In the genomic region with DNA sequence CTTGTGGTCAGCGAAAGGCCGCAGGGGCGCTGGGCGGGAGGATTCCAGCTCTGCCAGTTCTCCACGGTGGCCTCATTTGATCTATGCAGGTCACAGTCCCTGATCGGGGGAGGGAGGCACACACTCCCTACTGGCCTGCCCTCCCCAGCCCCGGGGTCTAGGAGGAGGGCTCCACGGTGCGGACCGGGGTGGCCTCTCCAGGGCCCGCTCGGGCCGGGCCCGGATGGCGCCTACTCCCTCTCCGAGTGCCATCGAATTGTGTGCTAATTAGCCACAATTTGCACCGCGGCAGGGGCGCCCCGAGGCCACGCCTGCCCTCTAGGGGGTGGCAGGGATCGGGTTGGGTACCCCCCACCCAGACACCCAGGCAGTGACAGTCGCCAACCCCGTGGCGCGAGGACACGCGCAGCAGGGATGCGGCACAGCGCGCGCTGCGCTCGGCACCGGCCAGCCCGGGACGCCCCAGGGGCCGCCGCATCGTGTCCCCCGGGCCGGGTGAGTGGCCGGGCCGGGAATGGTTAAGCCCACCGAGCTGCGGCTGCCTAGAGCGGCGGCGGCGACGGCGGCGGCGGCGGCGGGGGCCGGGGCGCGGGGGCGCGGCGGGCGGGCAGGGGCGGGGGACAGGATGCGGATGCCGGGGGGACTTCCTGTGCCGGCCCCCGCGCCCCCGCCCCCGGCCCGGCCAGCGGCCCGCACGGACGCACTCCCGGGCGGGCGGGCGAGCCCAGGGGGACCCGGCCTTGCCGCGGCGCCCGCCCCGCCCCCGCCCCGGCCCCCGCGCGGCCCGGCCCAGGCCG, we compare ENCODE assay signal across 8 cellular contexts. TPM values are rescaled to one million over a fixed set of nuclear protein-coding genes. Genes with fewer than 3 reads are reported as not detected.
DNase-seq lines count a peak whose midpoint lies in the region; ATAC-seq and TF ChIP-seq lines count a peak whose summit lies in the region.

TSS of gene ZNF853 (plus strand) at position 670 of the 797 bp plus-strand sequence. CDS start 565 bp downstream, outside the sequence.

- ATAC-seq in GM21515 (IDR thresholded peaks at IDR 0.05; ENCODE audit: unreplicated experiment): no peak

- CTCF ChIA-PET in CD8-positive, alpha-beta memory T cell (lab: Charles Lee): no interaction called here
- CTCF ChIA-PET in PC-9 (lab: Charles Lee): no interaction called here

- peaks cover 14 to 40% (median 20%) of the 10 kb centered on the region in 3 donors for H3K4me1 Mint-ChIP-seq in CD8-positive, alpha-beta memory T cell

- no peak within 1 kb of the TSS for H3K9ac ChIP-seq in Karpas-422 (ENCODE audit: low read length)

- peaks cover 8% of the 10 kb centered on the region for H3K4me1 ChIP-seq in CD8-positive, alpha-beta memory T cell (ENCODE audit: insufficient read depth, low read length)
- H3K4me1 ChIP-seq in PC-9 (replicated peaks; ENCODE audit: insufficient read depth) (0 out of 2 replicates have a peak, but pooled peaks cover 14% of the 10 kb centered on the region), uterus (peaks cover 0 to 7% of the 10 kb centered on the region in 2 donors), Karpas-422 (ENCODE audit: low read length) (no peaks in the 10 kb centered on the region)
- H3K4me1 ChIP-seq in effector memory CD4-positive, alpha-beta T cell (ENCODE audit: control insufficient read depth, insufficient read depth, low read length, poor library complexity, severe bottlenecking): peaks cover 9% of the 10 kb centered on the region

- no peak for TF ChIP-seq CTCF in PC-9 (conservative IDR thresholded peaks at IDR 0.05)
- TF ChIP-seq CTCF in uterus (IDR thresholded peaks at IDR 0.05): no peak

- peaks cover 24% of the 10 kb centered on the region; the same call in 1 of the 2 replicates for H3F3A ChIP-seq in PC-9 (ENCODE audit: insufficient read depth, low read depth)

- POLR2A ChIA-PET in CD8-positive, alpha-beta memory T cell (lab: Charles Lee): interaction anchor here (1.5 kb wide), 1 partner anchor 9 kb away, joined by 3 read pairs; no protein-coding TSS in a partner anchor
- POLR2A ChIA-PET in PC-9 (lab: Charles Lee; ENCODE audit: unreplicated experiment): interaction anchor here (0.6 kb wide), 2 partner anchors 41 to 396 kb away, joined by 3 to 18 read pairs; no protein-coding TSS in a partner anchor

- H3K4me2 ChIP-seq in PC-9 (peak within 1 kb of the TSS; percentile 84), Karpas-422 (ENCODE audit: low read depth, low read length, poor library complexity, severe bottlenecking) (no peak within 1 kb of the TSS)

- H3K27me3 Mint-ChIP-seq in CD8-positive, alpha-beta memory T cell: peaks cover 0 to 4% of the 10 kb centered on the region in 2 donors

- H3K9me3 Mint-ChIP-seq in CD8-positive, alpha-beta memory T cell: no peaks in the 10 kb centered on the region

- TF ChIP-seq POLR2A in uterus (IDR thresholded peaks at IDR 0.05): no peak

- no peaks in the 10 kb centered on the region for H3K36me3 ChIP-seq in CD8-positive, alpha-beta memory T cell (ENCODE audit: insufficient read depth, low read length)
- H3K36me3 ChIP-seq in PC-9 (ENCODE audit: low read depth) (no peaks in the 10 kb centered on the region), uterus (no peaks in the 10 kb centered on the region), Karpas-422 (ENCODE audit: insufficient read depth, low read length) (no peaks in the 10 kb centered on the region)
- no peaks in the 10 kb centered on the region for H3K36me3 ChIP-seq in effector memory CD4-positive, alpha-beta T cell (ENCODE audit: control insufficient read depth, insufficient read depth, low read length)

- peak within 1 kb of the TSS; percentile 78 to 88 (median 84) for H3K4me3 Mint-ChIP-seq in CD8-positive, alpha-beta memory T cell

- H3K79me2 ChIP-seq in PC-9 (ENCODE audit: low read depth) (no peaks in the 10 kb centered on the region), Karpas-422 (ENCODE audit: low read length) (no peaks in the 10 kb centered on the region)

- H3K9me3 ChIP-seq in CD8-positive, alpha-beta memory T cell (ENCODE audit: low read length): no peaks in the 10 kb centered on the region
- H3K9me3 ChIP-seq in PC-9 (ENCODE audit: insufficient read depth, low read depth): no peaks in the 10 kb centered on the region
- no peaks in the 10 kb centered on the region for H3K9me3 ChIP-seq in effector memory CD4-positive, alpha-beta T cell (ENCODE audit: control insufficient read depth, low read length)
- no peaks in the 10 kb centered on the region for H3K9me3 ChIP-seq in uterus
- H3K9me3 ChIP-seq in Karpas-422 (ENCODE audit: low read length): no peaks in the 10 kb centered on the region

- H3K4me3 ChIP-seq in CD8-positive, alpha-beta memory T cell (ENCODE audit: low read length): peak within 1 kb of the TSS; percentile 55
- H3K4me3 ChIP-seq in PC-9 (peak within 1 kb of the TSS; percentile 83), uterus (peak within 1 kb of the TSS; percentile 67 to 81), Karpas-422 (ENCODE audit: low read length) (no peak within 1 kb of the TSS)
- H3K4me3 ChIP-seq in effector memory CD4-positive, alpha-beta T cell (ENCODE audit: insufficient read depth, low read depth, low read length, poor library complexity, severe bottlenecking): peak within 1 kb of the TSS; percentile 56

- no peaks in the 10 kb centered on the region for H4K20me1 ChIP-seq in PC-9 (ENCODE audit: insufficient read depth)
- no peaks in the 10 kb centered on the region for H4K20me1 ChIP-seq in Karpas-422 (ENCODE audit: insufficient read depth, low read depth, low read length)

- H2AFZ ChIP-seq in PC-9: peak within 1 kb of the TSS; percentile 85
- H2AFZ ChIP-seq in Karpas-422 (ENCODE audit: low read length): no peak within 1 kb of the TSS

- DNase-seq in CD8-positive, alpha-beta memory T cell: peak in 2 of 5 donors; percentile 26 to 30
- DNase-seq in PC-9 (no peak), mucosa of gallbladder (ENCODE audit: low spot score) (no peak), uterus (peak in 1 of 2 donors; percentile 44), Karpas-422 (no peak), hepatic stellate cell (ENCODE audit: low spot score) (no peak)
- DNase-seq in effector memory CD4-positive, alpha-beta T cell: no peak

- H3K9me2 ChIP-seq in PC-9 (ENCODE audit: insufficient read depth): no peaks in the 10 kb centered on the region
- no peaks in the 10 kb centered on the region for H3K9me2 ChIP-seq in Karpas-422 (replicated peaks; ENCODE audit: insufficient read depth, low read length)

- no peaks in the 10 kb centered on the region for H3K27me3 ChIP-seq in CD8-positive, alpha-beta memory T cell (ENCODE audit: insufficient read depth, low read length, poor library complexity, severe bottlenecking)
- no peaks in the 10 kb centered on the region for H3K27me3 ChIP-seq in PC-9 (ENCODE audit: insufficient read depth, low read depth)
- peaks cover 6% of the 10 kb centered on the region for H3K27me3 ChIP-seq in effector memory CD4-positive, alpha-beta T cell (replicated peaks; ENCODE audit: control insufficient read depth, insufficient read depth, low read length, poor library complexity, severe bottlenecking)
- H3K27me3 ChIP-seq in uterus: no peaks in the 10 kb centered on the region
- no peaks in the 10 kb centered on the region for H3K27me3 ChIP-seq in Karpas-422 (ENCODE audit: low read length)

- no peak within 1 kb of the TSS for H3K27ac ChIP-seq in CD8-positive, alpha-beta memory T cell (ENCODE audit: low read depth, low read length)
- H3K27ac ChIP-seq in PC-9 (no peak within 1 kb of the TSS), uterus (peak within 1 kb of the TSS; percentile 52 to 84), Karpas-422 (ENCODE audit: low read length) (no peak within 1 kb of the TSS)
- H3K27ac ChIP-seq in effector memory CD4-positive, alpha-beta T cell (ENCODE audit: insufficient read depth, low read length, poor library complexity, severe bottlenecking): no peak within 1 kb of the TSS

- BruUV-seq in PC-9 (replicated peaks; lab: Mats Ljungman, UMichigan): no TSS peak

- intact Hi-C loops in PC-9 (cut with micrococcal nuclease; ENCODE audit: unreplicated experiment) (no loop called here), uterus (cut with DNase I; ENCODE audit: low total_unique reads) (no loop called here)

- peaks cover 0 to 14% (median 3%) of the 10 kb centered on the region in 3 donors for H3K36me3 Mint-ChIP-seq in CD8-positive, alpha-beta memory T cell

- H3K27ac Mint-ChIP-seq in CD8-positive, alpha-beta memory T cell: peak within 1 kb of the TSS; percentile 42 to 96 (median 81)

RNA-seq across cellular contexts. Expression of gene ZNF853, which starts in this region (rescaled TPM):
- total RNA-seq in CD8-positive, alpha-beta memory T cell: 1 to 10 TPM; 3.5 to 4.5 TPM
- 11.2 TPM for polyA plus RNA-seq in CD8-positive, alpha-beta memory T cell
- 7.9 and 13.5 TPM in 2 replicates for total RNA-seq in PC-9 (2021)
- 11.2 TPM for total RNA-seq in mucosa of gallbladder
- total RNA-seq in uterus: 10 to 100 TPM in 2 of 4 donors, 1 to 10 TPM in 1, under 1 TPM in 1; 0.88 to 20.7 (median 11.8) TPM
- 0.04 TPM in 1 of 2 replicates, not detected in the other for total RNA-seq in Karpas-422 (2014; rRNA removed; shearing (Covaris generic); ENCODE audit: low replicate concordance)

Comparison
In these comparisons a context has a peak if more than half of its experiments do, and no peak if none do; other contexts are left out.
1. H3K27ac ChIP-seq: peak in uterus (2 of 2); none in CD8-positive, alpha-beta memory T cell (single experiment), PC-9 (single experiment), effector memory CD4-positive, alpha-beta T cell (single experiment) and Karpas-422 (single experiment).